In the genomic region with DNA sequence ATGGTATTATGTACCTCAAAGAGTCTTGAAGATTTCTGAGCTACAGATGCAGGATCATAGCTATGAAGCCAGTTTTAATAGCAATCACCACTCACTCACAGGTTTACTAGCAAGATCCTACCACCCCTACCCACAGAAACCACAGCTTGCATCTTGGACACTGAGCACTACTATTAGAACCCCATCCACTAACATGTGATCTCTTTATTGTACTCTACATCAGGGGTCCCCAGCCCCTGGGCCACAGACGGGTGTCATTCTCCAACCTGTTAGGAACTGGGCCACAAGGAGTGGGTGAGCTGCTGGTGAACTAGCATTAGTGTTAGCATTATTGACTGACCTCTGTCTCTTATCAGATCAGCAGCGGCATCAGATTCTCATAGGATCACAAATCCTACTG, we compare ENCODE assay signal across 29 cellular contexts.
"Had no signal": no experiment of that assay in that cellular context is flagged by ENCODE, and none has a peak within 500 bp of the region (broad histone marks: within the 10 kb centered on the region; RNA-seq: fewer than 3 reads in every experiment).

No MANE protein-coding gene starts in this region.

- H3K36me3 ChIP-seq: brain microvascular endothelial cell, WERI-Rb-1 had no signal

- H3K27me3 ChIP-seq: brain microvascular endothelial cell, dorsolateral prefrontal cortex had no signal

- ATAC-seq: activated CD4-positive, CD25-positive, alpha-beta regulatory T cell treated with anti-CD3 and anti-CD28 coated beads, Interleukin-2, amount 50 U/mL, for 24 hours; activated CD8-positive, alpha-beta T cell treated with anti-CD3 and anti-CD28 coated beads for 36 hours; activated T-cell treated with anti-CD3 and anti-CD28 coated beads, Interleukin-2, amount 50 U/mL, for 72 hours; esophagus mucosa; T-helper 17 cell had no signal

- DNase-seq: activated B cell treated with CpG ODN at 0.5 μM for 24 hours; activated CD4-positive, alpha-beta T cell treated with anti-CD3 and anti-CD28 coated beads for 48 hours; activated CD4-positive, alpha-beta T cell treated with anti-CD3 and anti-CD28 coated beads, Interleukin-2, amount 50 U/mL, for 1 hour; activated CD4-positive, alpha-beta T cell treated with anti-CD3 and anti-CD28 coated beads, Interleukin-2, amount 50 U/mL, for 48 hours; activated CD8-positive, alpha-beta memory T cell treated with anti-CD3 and anti-CD28 coated beads for 24 hours; activated CD8-positive, alpha-beta T cell treated with anti-CD3 and anti-CD28 coated beads for 36 hours; activated gamma-delta T cell treated with Interleukin-2 at 50 U/mL for 16 hours; activated naive CD4-positive, alpha-beta T cell treated with anti-CD3 and anti-CD28 coated beads, Interleukin-2, amount 50 U/mL, for 16 hours; activated naive CD4-positive, alpha-beta T cell treated with Interleukin-2 at 50 U/mL for 16 hours; activated T-cell treated with anti-CD3 and anti-CD28 coated beads for 4 hours; activated T-cell treated with anti-CD3 and anti-CD28 coated beads, Interleukin-2, amount 50 U/mL, for 24 hours; activated T-cell treated with anti-CD3 and anti-CD28 coated beads, Interleukin-2, amount 50 U/mL, for 72 hours; amniotic stem cell; anterior cingulate cortex; brain microvascular endothelial cell; dorsolateral prefrontal cortex; effector memory CD4-positive, alpha-beta T cell; endodermal cell; foreskin fibroblast; head of caudate nucleus; T-helper 17 cell; T1000; WERI-Rb-1 had no signal

- H3K4me3 ChIP-seq: coronary artery, dorsolateral prefrontal cortex had no signal

- FAIRE-seq: astrocyte, bronchial epithelial cell, frontal cortex had no signal

- H3K27ac ChIP-seq: brain microvascular endothelial cell, coronary artery, dorsolateral prefrontal cortex, WERI-Rb-1 had no signal
